In the genomic region with DNA sequence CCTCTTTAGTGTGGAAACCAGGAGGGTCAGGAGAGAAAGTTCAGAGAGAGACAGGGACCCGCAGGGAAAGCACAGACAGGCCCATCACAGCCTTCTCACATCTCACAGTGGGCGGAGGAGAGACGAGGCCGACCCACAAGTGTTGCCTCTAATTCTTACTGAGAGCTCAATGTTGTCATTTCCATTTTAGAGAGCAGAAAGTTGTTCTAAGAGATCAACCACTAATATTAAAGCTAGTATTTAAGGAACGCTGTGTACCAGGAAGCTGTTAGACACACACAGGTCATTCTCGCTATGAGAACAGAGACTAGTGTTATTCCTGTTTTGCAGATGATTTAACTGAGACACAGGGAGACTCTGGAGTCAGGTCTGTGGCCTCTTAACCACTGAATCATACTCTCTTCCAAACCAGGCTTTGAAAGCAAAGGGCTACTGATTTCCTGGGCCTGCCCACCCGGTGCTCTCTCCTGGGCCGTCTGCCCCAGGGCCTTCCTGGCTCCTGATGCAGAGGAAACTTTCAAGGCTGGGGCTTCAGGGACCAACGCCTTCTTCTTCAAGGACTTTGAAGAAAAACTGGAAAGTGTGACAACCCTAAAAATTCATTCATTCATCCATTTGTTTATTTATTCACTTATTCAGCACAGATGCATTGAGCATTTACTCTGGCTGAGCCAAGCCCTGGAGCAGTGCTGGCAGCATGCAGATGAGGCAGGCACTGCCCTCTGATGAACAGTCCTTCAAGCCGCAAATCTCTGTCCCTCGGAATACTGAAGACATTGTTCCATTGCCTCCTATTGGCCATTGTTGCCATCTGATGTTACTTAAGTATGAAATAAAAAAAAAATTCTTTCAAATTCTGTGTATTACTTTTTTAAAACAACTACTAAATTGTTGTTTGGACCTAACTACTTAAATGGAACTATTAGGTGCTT, we compare ENCODE assay signal across 10 cellular contexts. TPM values are rescaled to one million over a fixed set of nuclear protein-coding genes. Genes with fewer than 3 reads are reported as not detected.
DNase-seq lines count a peak whose midpoint lies in the region.
"Had no signal": no experiment of that assay in that cellular context is flagged by ENCODE, and none has a peak within 500 bp of the region (broad histone marks: within the 10 kb centered on the region; RNA-seq: fewer than 3 reads in every experiment).

No MANE protein-coding gene starts in this region.

- no peaks in the 10 kb centered on the region for H3K27me3 ChIP-seq in adipocyte (replicated peaks; ENCODE audit: control insufficient read depth, insufficient read depth, low read length)
- H3K27me3 ChIP-seq: cardiac muscle cell had no signal

- peaks cover 24% of the 10 kb centered on the region for H3K4me1 ChIP-seq in adipocyte (ENCODE audit: control insufficient read depth, insufficient read depth, low read length)

- H3K9me3 ChIP-seq in adipocyte (ENCODE audit: control insufficient read depth, low read length), result no peaks in the 10 kb centered on the region

- no peaks in the 10 kb centered on the region for H3K9me3 Mint-ChIP-seq in activated naive CD8-positive, alpha-beta T cell treated with anti-CD3 and anti-CD28 coated beads for 36 hours

- H3K4me1 Mint-ChIP-seq in activated naive CD8-positive, alpha-beta T cell treated with anti-CD3 and anti-CD28 coated beads for 36 hours, result no peaks in the 10 kb centered on the region

- no peak overlapping the region for H3K4me3 ChIP-seq in adipocyte (ENCODE audit: low read length)
- H3K4me3 ChIP-seq: cardiac muscle cell, skin epidermis had no signal

- H3K27me3 Mint-ChIP-seq in activated naive CD8-positive, alpha-beta T cell treated with anti-CD3 and anti-CD28 coated beads for 36 hours, result no peaks in the 10 kb centered on the region

- no peaks in the 10 kb centered on the region for H3K36me3 ChIP-seq in adipocyte (ENCODE audit: control insufficient read depth, insufficient read depth, low read length, severe bottlenecking)
- H3K36me3 ChIP-seq: cardiac muscle cell had no signal

- peak overlapping the region; percentile 24 for H3K9ac ChIP-seq in adipocyte (ENCODE audit: low read length)

- no peaks in the 10 kb centered on the region for H3K36me3 Mint-ChIP-seq in activated naive CD8-positive, alpha-beta T cell treated with anti-CD3 and anti-CD28 coated beads for 36 hours

- H3K27ac Mint-ChIP-seq in activated naive CD8-positive, alpha-beta T cell treated with anti-CD3 and anti-CD28 coated beads for 36 hours, result no peak overlapping the region

- DNase-seq in CD1c-positive myeloid dendritic cell (ENCODE audit: extremely low spot score), result peak; percentile 67
- peak; percentile 62 for DNase-seq in adipocyte (ENCODE audit: low read depth)
- DNase-seq in globus pallidus (ENCODE audit: low spot score), result peak; percentile 96
- DNase-seq in pons (ENCODE audit: low spot score), result peak; percentile 98
- no peak for DNase-seq in DMS 273 treated with DMSO at 0.1 percent for 48 hours (lab: John Stamatoyannopoulos, UW)
- DNase-seq in NCI-H2171 treated with DMSO at 0.1 percent for 48 hours (lab: John Stamatoyannopoulos, UW), result no peak
- no peak for DNase-seq in activated CD4-positive, CD25-positive, alpha-beta regulatory T cell treated with anti-CD3 and anti-CD28 coated beads, Interleukin-2, amount 50 U/mL, for 72 hours
- no peak for DNase-seq in activated naive CD8-positive, alpha-beta T cell treated with anti-CD3 and anti-CD28 coated beads for 36 hours

- no peak overlapping the region for H3K4me3 Mint-ChIP-seq in activated naive CD8-positive, alpha-beta T cell treated with anti-CD3 and anti-CD28 coated beads for 36 hours

RNA-seq across cellular contexts. Expression of a gene that starts 37.2 kb away (rescaled TPM):
- total RNA-seq in activated naive CD8-positive, alpha-beta T cell treated with anti-CD3 and anti-CD28 coated beads for 36 hours, result 100 to 1,000 TPM in 1 of 2 experiments, 10 to 100 TPM in 1; 98.8 to 101 TPM

Comparison
In these comparisons a context has a peak if more than half of its experiments do, and no peak if none do; other contexts are left out.
1. DNase-seq: peak in CD1c-positive myeloid dendritic cell (single experiment), adipocyte (single experiment), globus pallidus (single experiment) and pons (single experiment); none in DMS 273 treated with DMSO at 0.1 percent for 48 hours (single experiment), NCI-H2171 treated with DMSO at 0.1 percent for 48 hours (single experiment), activated CD4-positive, CD25-positive, alpha-beta regulatory T cell treated with anti-CD3 and anti-CD28 coated beads, Interleukin-2, amount 50 U/mL, for 72 hours (single experiment) and activated naive CD8-positive, alpha-beta T cell treated with anti-CD3 and anti-CD28 coated beads for 36 hours (single experiment).